ENCODE assay signal across 1 cellular context in the genomic region with DNA sequence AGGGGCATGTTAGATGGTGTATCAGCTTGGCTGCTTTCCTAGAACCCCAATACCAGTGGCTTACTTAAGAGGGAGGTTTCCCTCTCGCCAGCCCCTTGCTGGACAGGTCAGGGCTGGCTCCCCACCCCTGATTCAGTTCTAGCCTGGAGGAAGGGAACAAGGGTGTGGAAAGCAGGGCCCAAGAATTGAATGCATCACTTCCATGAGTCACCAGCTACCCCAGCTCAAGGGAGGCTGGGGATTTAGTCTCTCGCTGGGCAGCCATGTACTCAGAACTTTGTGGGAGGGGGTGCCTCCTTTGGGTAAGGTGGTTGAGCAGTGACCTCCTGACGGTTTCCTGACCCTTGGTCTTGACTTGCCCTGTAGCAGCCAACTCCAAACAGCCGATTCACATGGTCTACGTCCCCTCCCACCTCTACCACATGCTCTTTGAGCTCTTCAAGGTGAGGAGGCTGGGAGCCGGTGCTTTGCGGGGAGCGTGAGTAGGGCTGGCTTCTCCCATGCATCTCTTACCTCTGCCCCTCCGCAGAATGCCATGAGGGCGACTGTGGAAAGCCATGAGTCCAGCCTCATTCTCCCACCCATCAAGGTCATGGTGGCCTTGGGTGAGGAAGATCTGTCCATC.
A peak's percentile ranks its signal among the peaks of the same experiment; 100 is the strongest.
TF ChIP-seq lines count a peak whose summit lies in the region.

No MANE protein-coding gene starts in this region.

TF ChIP-seq in HepG2, 621 proteins besides CTCF, POLR2A, EP300 and RAD21:
- TF ChIP-seq, protein P1, sequence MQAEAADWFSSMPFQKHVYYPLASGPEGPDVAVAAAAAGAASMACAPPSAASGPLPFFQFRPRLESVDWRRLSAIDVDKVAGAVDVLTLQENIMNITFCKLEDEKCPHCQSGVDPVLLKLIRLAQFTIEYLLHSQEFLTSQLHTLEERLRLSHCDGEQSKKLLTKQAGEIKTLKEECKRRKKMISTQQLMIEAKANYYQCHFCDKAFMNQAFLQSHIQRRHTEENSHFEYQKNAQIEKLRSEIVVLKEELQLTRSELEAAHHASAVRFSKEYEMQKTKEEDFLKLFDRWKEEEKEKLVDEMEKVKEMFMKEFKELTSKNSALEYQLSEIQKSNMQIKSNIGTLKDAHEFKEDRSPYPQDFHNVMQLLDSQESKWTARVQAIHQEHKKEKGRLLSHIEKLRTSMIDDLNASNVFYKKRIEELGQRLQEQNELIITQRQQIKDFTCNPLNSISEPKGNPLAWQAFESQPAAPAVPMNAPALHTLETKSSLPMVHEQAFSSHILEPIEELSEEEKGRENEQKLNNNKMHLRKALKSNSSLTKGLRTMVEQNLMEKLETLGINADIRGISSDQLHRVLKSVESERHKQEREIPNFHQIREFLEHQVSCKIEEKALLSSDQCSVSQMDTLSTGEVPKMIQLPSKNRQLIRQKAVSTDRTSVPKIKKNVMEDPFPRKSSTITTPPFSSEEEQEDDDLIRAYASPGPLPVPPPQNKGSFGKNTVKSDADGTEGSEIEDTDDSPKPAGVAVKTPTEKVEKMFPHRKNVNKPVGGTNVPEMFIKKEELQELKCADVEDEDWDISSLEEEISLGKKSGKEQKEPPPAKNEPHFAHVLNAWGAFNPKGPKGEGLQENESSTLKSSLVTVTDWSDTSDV (CRISPR knock-in tag; IDR thresholded peaks at IDR 0.05), result 0 out of 2 replicates have a peak, but pooled peaks have one; percentile 16
- TF ChIP-seq MYC (CRISPR knock-in tag; IDR thresholded peaks at IDR 0.05; ENCODE audit: borderline replicate concordance) (peak; percentile 19; the same call in 1 of the 2 replicates), HNF4A (CRISPR knock-in tag; IDR thresholded peaks at IDR 0.05) (peak; percentile 53), ZMYM4 (CRISPR knock-in tag; IDR thresholded peaks at IDR 0.05) (0 out of 2 replicates have a peak, but pooled peaks have one; percentile 23), NFIC (IDR thresholded peaks at IDR 0.05; ENCODE audit: low read length) (no peak), ESRRA (CRISPR knock-in tag; IDR thresholded peaks at IDR 0.05; ENCODE audit: low read depth) (peak; percentile 81; the same call in 1 of the 2 replicates), PPARG (CRISPR knock-in tag; conservative IDR thresholded peaks at IDR 0.05) (no peak), KLF11 (CRISPR knock-in tag; IDR thresholded peaks at IDR 0.05) (no peak), NFIB (CRISPR knock-in tag; IDR thresholded peaks at IDR 0.05; ENCODE audit: borderline replicate concordance) (no peak), EED (CRISPR knock-in tag; IDR thresholded peaks at IDR 0.05) (peak; percentile 31; the same call in 1 of the 2 replicates), SALL1 (CRISPR knock-in tag; IDR thresholded peaks at IDR 0.05) (peak; percentile 40)
- TF ChIP-seq, protein P2, sequence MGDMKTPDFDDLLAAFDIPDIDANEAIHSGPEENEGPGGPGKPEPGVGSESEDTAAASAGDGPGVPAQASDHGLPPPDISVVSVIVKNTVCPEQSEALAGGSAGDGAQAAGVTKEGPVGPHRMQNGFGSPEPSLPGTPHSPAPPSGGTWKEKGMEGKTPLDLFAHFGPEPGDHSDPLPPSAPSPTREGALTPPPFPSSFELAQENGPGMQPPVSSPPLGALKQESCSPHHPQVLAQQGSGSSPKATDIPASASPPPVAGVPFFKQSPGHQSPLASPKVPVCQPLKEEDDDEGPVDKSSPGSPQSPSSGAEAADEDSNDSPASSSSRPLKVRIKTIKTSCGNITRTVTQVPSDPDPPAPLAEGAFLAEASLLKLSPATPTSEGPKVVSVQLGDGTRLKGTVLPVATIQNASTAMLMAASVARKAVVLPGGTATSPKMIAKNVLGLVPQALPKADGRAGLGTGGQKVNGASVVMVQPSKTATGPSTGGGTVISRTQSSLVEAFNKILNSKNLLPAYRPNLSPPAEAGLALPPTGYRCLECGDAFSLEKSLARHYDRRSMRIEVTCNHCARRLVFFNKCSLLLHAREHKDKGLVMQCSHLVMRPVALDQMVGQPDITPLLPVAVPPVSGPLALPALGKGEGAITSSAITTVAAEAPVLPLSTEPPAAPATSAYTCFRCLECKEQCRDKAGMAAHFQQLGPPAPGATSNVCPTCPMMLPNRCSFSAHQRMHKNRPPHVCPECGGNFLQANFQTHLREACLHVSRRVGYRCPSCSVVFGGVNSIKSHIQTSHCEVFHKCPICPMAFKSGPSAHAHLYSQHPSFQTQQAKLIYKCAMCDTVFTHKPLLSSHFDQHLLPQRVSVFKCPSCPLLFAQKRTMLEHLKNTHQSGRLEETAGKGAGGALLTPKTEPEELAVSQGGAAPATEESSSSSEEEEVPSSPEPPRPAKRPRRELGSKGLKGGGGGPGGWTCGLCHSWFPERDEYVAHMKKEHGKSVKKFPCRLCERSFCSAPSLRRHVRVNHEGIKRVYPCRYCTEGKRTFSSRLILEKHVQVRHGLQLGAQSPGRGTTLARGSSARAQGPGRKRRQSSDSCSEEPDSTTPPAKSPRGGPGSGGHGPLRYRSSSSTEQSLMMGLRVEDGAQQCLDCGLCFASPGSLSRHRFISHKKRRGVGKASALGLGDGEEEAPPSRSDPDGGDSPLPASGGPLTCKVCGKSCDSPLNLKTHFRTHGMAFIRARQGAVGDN (CRISPR knock-in tag; IDR thresholded peaks at IDR 0.05), result peak; percentile 57
- TF ChIP-seq, protein P3, sequence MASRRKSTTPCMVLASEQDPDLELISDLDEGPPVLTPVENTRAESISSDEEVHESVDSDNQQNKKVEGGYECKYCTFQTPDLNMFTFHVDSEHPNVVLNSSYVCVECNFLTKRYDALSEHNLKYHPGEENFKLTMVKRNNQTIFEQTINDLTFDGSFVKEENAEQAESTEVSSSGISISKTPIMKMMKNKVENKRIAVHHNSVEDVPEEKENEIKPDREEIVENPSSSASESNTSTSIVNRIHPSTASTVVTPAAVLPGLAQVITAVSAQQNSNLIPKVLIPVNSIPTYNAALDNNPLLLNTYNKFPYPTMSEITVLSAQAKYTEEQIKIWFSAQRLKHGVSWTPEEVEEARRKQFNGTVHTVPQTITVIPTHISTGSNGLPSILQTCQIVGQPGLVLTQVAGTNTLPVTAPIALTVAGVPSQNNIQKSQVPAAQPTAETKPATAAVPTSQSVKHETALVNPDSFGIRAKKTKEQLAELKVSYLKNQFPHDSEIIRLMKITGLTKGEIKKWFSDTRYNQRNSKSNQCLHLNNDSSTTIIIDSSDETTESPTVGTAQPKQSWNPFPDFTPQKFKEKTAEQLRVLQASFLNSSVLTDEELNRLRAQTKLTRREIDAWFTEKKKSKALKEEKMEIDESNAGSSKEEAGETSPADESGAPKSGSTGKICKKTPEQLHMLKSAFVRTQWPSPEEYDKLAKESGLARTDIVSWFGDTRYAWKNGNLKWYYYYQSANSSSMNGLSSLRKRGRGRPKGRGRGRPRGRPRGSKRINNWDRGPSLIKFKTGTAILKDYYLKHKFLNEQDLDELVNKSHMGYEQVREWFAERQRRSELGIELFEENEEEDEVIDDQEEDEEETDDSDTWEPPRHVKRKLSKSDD (CRISPR knock-in tag; IDR thresholded peaks at IDR 0.05; ENCODE audit: low read depth), result 0 out of 2 replicates have a peak, but pooled peaks have one; percentile 8
- TF ChIP-seq, protein P4, sequence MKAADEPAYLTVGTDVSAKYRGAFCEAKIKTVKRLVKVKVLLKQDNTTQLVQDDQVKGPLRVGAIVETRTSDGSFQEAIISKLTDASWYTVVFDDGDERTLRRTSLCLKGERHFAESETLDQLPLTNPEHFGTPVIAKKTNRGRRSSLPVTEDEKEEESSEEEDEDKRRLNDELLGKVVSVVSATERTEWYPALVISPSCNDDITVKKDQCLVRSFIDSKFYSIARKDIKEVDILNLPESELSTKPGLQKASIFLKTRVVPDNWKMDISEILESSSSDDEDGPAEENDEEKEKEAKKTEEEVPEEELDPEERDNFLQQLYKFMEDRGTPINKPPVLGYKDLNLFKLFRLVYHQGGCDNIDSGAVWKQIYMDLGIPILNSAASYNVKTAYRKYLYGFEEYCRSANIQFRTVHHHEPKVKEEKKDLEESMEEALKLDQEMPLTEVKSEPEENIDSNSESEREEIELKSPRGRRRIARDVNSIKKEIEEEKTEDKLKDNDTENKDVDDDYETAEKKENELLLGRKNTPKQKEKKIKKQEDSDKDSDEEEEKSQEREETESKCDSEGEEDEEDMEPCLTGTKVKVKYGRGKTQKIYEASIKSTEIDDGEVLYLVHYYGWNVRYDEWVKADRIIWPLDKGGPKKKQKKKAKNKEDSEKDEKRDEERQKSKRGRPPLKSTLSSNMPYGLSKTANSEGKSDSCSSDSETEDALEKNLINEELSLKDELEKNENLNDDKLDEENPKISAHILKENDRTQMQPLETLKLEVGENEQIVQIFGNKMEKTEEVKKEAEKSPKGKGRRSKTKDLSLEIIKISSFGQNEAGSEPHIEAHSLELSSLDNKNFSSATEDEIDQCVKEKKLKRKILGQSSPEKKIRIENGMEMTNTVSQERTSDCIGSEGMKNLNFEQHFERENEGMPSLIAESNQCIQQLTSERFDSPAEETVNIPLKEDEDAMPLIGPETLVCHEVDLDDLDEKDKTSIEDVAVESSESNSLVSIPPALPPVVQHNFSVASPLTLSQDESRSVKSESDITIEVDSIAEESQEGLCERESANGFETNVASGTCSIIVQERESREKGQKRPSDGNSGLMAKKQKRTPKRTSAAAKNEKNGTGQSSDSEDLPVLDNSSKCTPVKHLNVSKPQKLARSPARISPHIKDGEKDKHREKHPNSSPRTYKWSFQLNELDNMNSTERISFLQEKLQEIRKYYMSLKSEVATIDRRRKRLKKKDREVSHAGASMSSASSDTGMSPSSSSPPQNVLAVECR (CRISPR knock-in tag; IDR thresholded peaks at IDR 0.05; ENCODE audit: borderline replicate concordance), result 0 out of 2 replicates have a peak, but pooled peaks have one; percentile 20
TF ChIP-seq in HepG2: peak in this region for 10.
